In genomic region chr7:142313528-142313927, GRCh38 we compare ENCODE assay signal across 21 cellular contexts. TPM values are rescaled to one million over a fixed set of nuclear protein-coding genes. Genes with fewer than 3 reads are reported as not detected.
DNase-seq lines count a peak whose midpoint lies in the region; ATAC-seq, FAIRE-seq and TF ChIP-seq lines count a peak whose summit lies in the region.
"Had no signal": no experiment of that assay in that cellular context is flagged by ENCODE, and none has a peak within 500 bp of the region (broad histone marks: within the 10 kb centered on the region; RNA-seq: fewer than 3 reads in every experiment).

No MANE protein-coding gene starts in this region.

- no peaks in the 10 kb centered on the region for H3K79me2 ChIP-seq in HepG2 (ENCODE audit: insufficient read depth, low read length)

- no peak overlapping the region for H3K4me2 ChIP-seq in HepG2 (ENCODE audit: low read depth, low read length)
- H3K4me2 ChIP-seq: neural progenitor cell had no signal

- H3K27me3 ChIP-seq in stomach (no peaks in the 10 kb centered on the region), HepG2 (ENCODE audit: control insufficient read depth in 1 of 2, insufficient read depth in 2 of 2, low read length in 2 of 2) (peaks cover 0 to 5% of the 10 kb centered on the region in 2 experiments; a peak in 4 of 5 replicates)
- H3K27me3 ChIP-seq: neural progenitor cell had no signal

- H3K9me3 ChIP-seq in stomach = no peaks in the 10 kb centered on the region
- no peaks in the 10 kb centered on the region for H3K9me3 ChIP-seq in HepG2 (ENCODE audit: low read length)

- H4K20me1 ChIP-seq in HepG2 (ENCODE audit: insufficient read depth, low read length) = no peaks in the 10 kb centered on the region

- ATAC-seq in natural killer cell treated with Interleukin-12 subunit alpha and Interleukin-12 subunit beta and Interleukin-15 and Interleukin-18, amount 100 ng/mL, for 72 hours = peak; percentile 45 to 72
- ATAC-seq in HepG2 (no peak), HG03175 (IDR thresholded peaks at IDR 0.05; ENCODE audit: unreplicated experiment) (no peak)

- peak overlapping the region; percentile 54 for H3K4me3 Mint-ChIP-seq in activated T-cell treated with anti-CD3 and anti-CD28 coated beads, Interleukin-2, amount 50 U/mL, for 24 hours
- peak overlapping the region; percentile 55 for H3K4me3 Mint-ChIP-seq in activated naive CD8-positive, alpha-beta T cell
- H3K4me3 Mint-ChIP-seq in natural killer cell treated with Interleukin-12 subunit alpha and Interleukin-12 subunit beta and Interleukin-15 and Interleukin-18, amount 100 ng/mL, for 72 hours = no peak overlapping the region
- H3K4me3 Mint-ChIP-seq: neural progenitor cell had no signal

- no peak for FAIRE-seq in HepG2 (lab: Jason Lieb, UNC)

- 39 to 72% (median 66%) methylated on average over 8 to 11 of the region's 11 CpGs for WGBS in stomach, 5 donors
- WGBS in HepG2 (ENCODE audit: low lambda C conversion rate) = 12% methylated on average over 7 of the region's 11 CpGs

- H3K4me1 ChIP-seq in stomach = no peaks in the 10 kb centered on the region
- H3K4me1 ChIP-seq in HepG2 (ENCODE audit: insufficient read depth, low read length) = no peaks in the 10 kb centered on the region

- H3K27me3 Mint-ChIP-seq in activated T-cell treated with anti-CD3 and anti-CD28 coated beads, Interleukin-2, amount 50 U/mL, for 24 hours = peaks cover 40% of the 10 kb centered on the region
- peaks cover 6% of the 10 kb centered on the region for H3K27me3 Mint-ChIP-seq in activated naive CD8-positive, alpha-beta T cell
- H3K27me3 Mint-ChIP-seq in natural killer cell treated with Interleukin-12 subunit alpha and Interleukin-12 subunit beta and Interleukin-15 and Interleukin-18, amount 100 ng/mL, for 72 hours = peaks cover 14 to 37% of the 10 kb centered on the region in 2 donors

- in situ Hi-C loops in HepG2 (cut with HindIII; ENCODE audit: extremely low pct_ligation_motif_present, low pct_unique_long_range_greater_than_20kb) = no loop called here

- no peaks in the 10 kb centered on the region for H3K36me3 Mint-ChIP-seq in activated T-cell treated with anti-CD3 and anti-CD28 coated beads, Interleukin-2, amount 50 U/mL, for 24 hours (ENCODE audit: low read depth)
- H3K36me3 Mint-ChIP-seq in activated naive CD8-positive, alpha-beta T cell = no peaks in the 10 kb centered on the region
- H3K36me3 Mint-ChIP-seq in natural killer cell treated with Interleukin-12 subunit alpha and Interleukin-12 subunit beta and Interleukin-15 and Interleukin-18, amount 100 ng/mL, for 72 hours = no peaks in the 10 kb centered on the region
- H3K36me3 Mint-ChIP-seq: neural progenitor cell had no signal

- POLR2A ChIA-PET in HepG2 (lab: Yijun Ruan, JAX) = no interaction called here

- H3K9me3 Mint-ChIP-seq in activated T-cell treated with anti-CD3 and anti-CD28 coated beads, Interleukin-2, amount 50 U/mL, for 24 hours = no peaks in the 10 kb centered on the region
- no peaks in the 10 kb centered on the region for H3K9me3 Mint-ChIP-seq in activated naive CD8-positive, alpha-beta T cell (ENCODE audit: low read depth)
- H3K9me3 Mint-ChIP-seq in natural killer cell treated with Interleukin-12 subunit alpha and Interleukin-12 subunit beta and Interleukin-15 and Interleukin-18, amount 100 ng/mL, for 72 hours = no peaks in the 10 kb centered on the region
- H3K9me3 Mint-ChIP-seq: neural progenitor cell had no signal

- intact Hi-C loops in stomach (cut with DNase I; ENCODE audit: low total_unique reads) (no loop called here), HepG2 (cut with micrococcal nuclease; ENCODE audit: unreplicated experiment) (no loop called here)

- no peak for TF ChIP-seq EP300 in stomach (IDR thresholded peaks at IDR 0.05)
- no peak for TF ChIP-seq EP300 in HepG2 (IDR thresholded peaks at IDR 0.05; ENCODE audit: low read depth in 2 of 2, low read length in 2 of 2)
- no peak for TF ChIP-seq EP300 in HepG2 (CRISPR knock-in tag; IDR thresholded peaks at IDR 0.05; ENCODE audit: borderline replicate concordance)

- H3K4me1 Mint-ChIP-seq in activated T-cell treated with anti-CD3 and anti-CD28 coated beads, Interleukin-2, amount 50 U/mL, for 24 hours (ENCODE audit: low read depth) = peaks cover 10% of the 10 kb centered on the region
- H3K4me1 Mint-ChIP-seq in activated naive CD8-positive, alpha-beta T cell (ENCODE audit: low read depth) = peaks cover 18% of the 10 kb centered on the region
- peaks cover 5 to 10% of the 10 kb centered on the region in 2 donors for H3K4me1 Mint-ChIP-seq in natural killer cell treated with Interleukin-12 subunit alpha and Interleukin-12 subunit beta and Interleukin-15 and Interleukin-18, amount 100 ng/mL, for 72 hours (ENCODE audit: low read depth in 2 of 2)

- CTCF ChIA-PET in HepG2 (lab: Yijun Ruan, JAX; ENCODE audit: low intra/inter-chr PET ratio, low total read pairs) = no interaction called here

- no peak for TF ChIP-seq RAD21 in HepG2 (CRISPR knock-in tag; IDR thresholded peaks at IDR 0.05)

- no peak overlapping the region for H3K9ac ChIP-seq in HepG2 (ENCODE audit: insufficient read depth, low read depth, low read length)
- H3K9ac ChIP-seq: neural progenitor cell had no signal

- H2AFZ ChIP-seq in HepG2 (ENCODE audit: low read length) = no peak overlapping the region
- H2AFZ ChIP-seq: neural progenitor cell had no signal

- BruUV-seq in HepG2 (replicated peaks; lab: Mats Ljungman, UMichigan) = no TSS peak

- H3K27ac ChIP-seq in stomach (no peak overlapping the region), HepG2 (ENCODE audit: extremely low read length, insufficient read depth, low read length) (no peak overlapping the region)
- H3K27ac ChIP-seq: neural progenitor cell, VCaP had no signal

- DNase-seq in activated T-cell treated with anti-CD3 and anti-CD28 coated beads, Interleukin-2, amount 50 U/mL, for 24 hours = no peak
- no peak for DNase-seq in activated T-cell treated with anti-CD3 and anti-CD28 coated beads, Interleukin-2, amount 50 U/mL, for 1 hour
- DNase-seq in GDM1 (lab: John Stamatoyannopoulos, UW) = peak; percentile 64
- no peak for DNase-seq in natural killer cell treated with Interleukin-12 subunit alpha and Interleukin-12 subunit beta and Interleukin-15 and Interleukin-18, amount 100 ng/mL, for 72 hours (ENCODE audit: low spot score)
- DNase-seq in stomach = no peak
- DNase-seq in HepG2 (ENCODE audit: low spot score) = no peak
- DNase-seq: ACHN, anterior cingulate cortex, cerebellar nuclear complex, NCI-H2081, NCI-H510A, SHP77 had no signal

- peak overlapping the region; percentile 63 for H3K27ac Mint-ChIP-seq in activated T-cell treated with anti-CD3 and anti-CD28 coated beads, Interleukin-2, amount 50 U/mL, for 24 hours
- H3K27ac Mint-ChIP-seq in activated naive CD8-positive, alpha-beta T cell = peak overlapping the region; percentile 51
- H3K27ac Mint-ChIP-seq in natural killer cell treated with Interleukin-12 subunit alpha and Interleukin-12 subunit beta and Interleukin-15 and Interleukin-18, amount 100 ng/mL, for 72 hours = no peak overlapping the region
- H3K27ac Mint-ChIP-seq: neural progenitor cell had no signal

- H3K36me3 ChIP-seq in stomach (no peaks in the 10 kb centered on the region), HepG2 (replicated peaks in 1 of 2; ENCODE audit: control insufficient read depth in 1 of 2, insufficient read depth in 2 of 2, low read length in 2 of 2) (no peaks in the 10 kb centered on the region)
- H3K36me3 ChIP-seq: neural progenitor cell had no signal

- TF ChIP-seq POLR2A in stomach (IDR thresholded peaks at IDR 0.05) (no peak), HepG2 (IDR thresholded peaks at IDR 0.05; ENCODE audit: insufficient read depth in 1 of 2, low read depth in 2 of 2, low read length in 2 of 2) (no peak)

- H3K4me3 ChIP-seq in stomach (no peak overlapping the region), HepG2 (replicated peaks in 1 of 3; ENCODE audit: insufficient read depth in 1 of 3, low read depth in 2 of 3, low read length in 3 of 3) (no peak overlapping the region)
- H3K4me3 ChIP-seq: neural progenitor cell had no signal

- TF ChIP-seq CTCF in stomach (IDR thresholded peaks at IDR 0.05) = no peak
- no peak for TF ChIP-seq CTCF in HepG2 (CRISPR knock-in tag; IDR thresholded peaks at IDR 0.05)

TF ChIP-seq in HepG2, 621 proteins besides CTCF, POLR2A, EP300 and RAD21 (continues in another document):
- TF ChIP-seq HDAC2 (CRISPR knock-in tag; IDR thresholded peaks at IDR 0.05) (no peak), KLF16 (CRISPR knock-in tag; IDR thresholded peaks at IDR 0.05) (no peak), ZFP41 (CRISPR knock-in tag; IDR thresholded peaks at IDR 0.05; ENCODE audit: borderline replicate concordance) (no peak), SCMH1 (CRISPR knock-in tag; IDR thresholded peaks at IDR 0.05; ENCODE audit: borderline replicate concordance) (no peak), ZNF761 (CRISPR knock-in tag; conservative IDR thresholded peaks at IDR 0.05) (no peak)

RNA-seq across cellular contexts. Expression of gene PRSS58, which starts 55.7 kb away (rescaled TPM):
- total RNA-seq in natural killer cell treated with Interleukin-12 subunit alpha and Interleukin-12 subunit beta and Interleukin-15 and Interleukin-18, amount 100 ng/mL, for 72 hours = not detected
- total RNA-seq in stomach (not detected), HepG2 (2016; rRNA removed; fragmentation: Illumina TruSeq; extraction: Trizol) (not detected in 2 replicates)
- polyA plus RNA-seq in stomach (not detected), HepG2 (2011; rRNA removed) (not detected in 2 replicates)
- not detected in 2 replicates for total RNA-seq in HepG2 (2016; cell fraction: cytosol; rRNA removed; fragmentation: Illumina TruSeq; extraction: Trizol; ENCODE audit: low read depth)
- not detected in 2 replicates for total RNA-seq in HepG2 (2016; cell fraction: insoluble cytoplasmic fraction; rRNA removed; fragmentation: Illumina TruSeq; extraction: Trizol)
- total RNA-seq in HepG2 (2016; cell fraction: membrane; rRNA removed; fragmentation: Illumina TruSeq; extraction: Trizol) = not detected in 2 replicates
- total RNA-seq in HepG2 (2016; cell fraction: nucleus; rRNA removed; fragmentation: Illumina TruSeq; extraction: Trizol) = not detected in 2 replicates
- not detected in 2 replicates for polyA plus RNA-seq in HepG2 (2011; cell fraction: cytosol; rRNA removed)
- not detected in 2 replicates for polyA plus RNA-seq in HepG2 (2011; cell fraction: nucleus; rRNA removed)
- polyA plus RNA-seq in HepG2 (2012) = not detected in 2 replicates
- polyA plus RNA-seq in HepG2 (2016; cell fraction: cytosol; fragmentation: Illumina TruSeq; extraction: Trizol; ENCODE audit: low read depth) = not detected in 2 replicates
- not detected in 2 replicates for polyA plus RNA-seq in HepG2 (2016; cell fraction: insoluble cytoplasmic fraction; fragmentation: Illumina TruSeq; extraction: Trizol; ENCODE audit: low read depth)
- not detected in 2 replicates for polyA plus RNA-seq in HepG2 (2016; cell fraction: membrane; fragmentation: Illumina TruSeq; extraction: Trizol; ENCODE audit: low read depth)
- polyA plus RNA-seq in HepG2 (2016; cell fraction: nucleus; fragmentation: Illumina TruSeq; extraction: Trizol; ENCODE audit: insufficient read depth, low read depth) = not detected in 2 replicates
- polyA minus RNA-seq in HepG2 (2011; rRNA and poly(A)+ RNA removed; ENCODE audit: low replicate concordance) = not detected in 2 replicates
- polyA minus RNA-seq in HepG2 (2011; cell fraction: cytosol; rRNA and poly(A)+ RNA removed) = not detected in 2 replicates
- polyA minus RNA-seq in HepG2 (2011; cell fraction: nucleus; rRNA and poly(A)+ RNA removed) = not detected in 2 replicates
- total RNA-seq: fibroblast of lung; lung microvascular endothelial cell; pulmonary artery endothelial cell; T-helper 1 cell treated with Interleukin-12 subunit alpha and Interleukin-12 subunit beta and Interleukin-4 antibody, amounts not matched to agents 30 ng/mL and 1 ng/mL, for 36 hours; urinary bladder had no signal
- polyA plus RNA-seq: fibroblast of lung, urinary bladder had no signal

Comparison
In these comparisons a context has a peak if more than half of its experiments do, and no peak if none do; other contexts are left out.
1. H3K27ac Mint-ChIP-seq: peak in activated T-cell treated with anti-CD3 and anti-CD28 coated beads, Interleukin-2, amount 50 U/mL, for 24 hours (single experiment) and activated naive CD8-positive, alpha-beta T cell (single experiment); none in natural killer cell treated with Interleukin-12 subunit alpha and Interleukin-12 subunit beta and Interleukin-15 and Interleukin-18, amount 100 ng/mL, for 72 hours (0 of 2).
2. ATAC-seq: peak in natural killer cell treated with Interleukin-12 subunit alpha and Interleukin-12 subunit beta and Interleukin-15 and Interleukin-18, amount 100 ng/mL, for 72 hours (2 of 2); none in HepG2 (single experiment) and HG03175 (single experiment).